Comparison of ENCODE assay signal across 1 cellular context in the genomic region with DNA sequence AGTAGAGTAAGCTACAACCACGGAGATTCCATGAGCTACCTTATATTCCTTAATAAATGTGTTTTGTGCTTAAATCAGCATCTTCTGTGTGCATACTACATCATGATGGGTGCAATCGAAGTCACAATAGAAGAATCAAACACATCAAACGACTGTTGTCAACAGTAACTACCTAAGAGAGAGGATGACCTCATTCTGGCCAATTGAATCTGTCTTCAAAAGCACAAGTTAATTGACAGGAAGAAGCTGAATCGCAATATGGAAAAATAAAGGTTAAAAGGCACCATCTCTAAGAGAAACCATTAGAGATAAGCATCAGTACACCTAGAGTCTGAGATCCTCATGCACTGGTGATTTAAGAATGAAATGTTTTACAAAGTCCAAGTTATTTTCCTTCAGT.
TF ChIP-seq lines count a peak whose summit lies in the region.

No MANE protein-coding gene starts in this region.

TF ChIP-seq in HepG2, 621 proteins besides CTCF, POLR2A, EP300 and RAD21 (continued from another document):
- TF ChIP-seq POLR2AphosphoS2 (IDR thresholded peaks at IDR 0.05; ENCODE audit: low read depth, low read length) = no peak
- no peak for TF ChIP-seq BCL6 (CRISPR knock-in tag; IDR thresholded peaks at IDR 0.05)
